10 cellular contexts compared by ENCODE assay signal in the genomic region with DNA sequence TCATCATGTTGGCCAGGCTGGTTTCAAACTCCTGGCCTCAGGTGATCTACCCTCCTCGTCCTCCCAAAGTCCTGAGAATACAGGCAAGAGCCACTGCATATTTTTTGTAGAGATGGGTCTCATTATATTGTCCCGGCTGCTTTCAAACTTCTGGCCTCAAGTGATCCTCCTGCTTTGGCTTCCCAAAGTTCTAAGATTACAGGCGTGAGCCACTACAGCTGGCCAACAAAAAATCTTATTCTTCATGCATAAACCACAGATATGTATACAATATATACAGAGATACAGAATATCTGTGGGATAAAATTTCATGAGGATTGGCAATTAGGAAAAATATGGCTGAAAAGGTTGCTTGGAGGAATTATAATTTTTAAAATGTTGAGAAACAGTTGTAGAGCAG.
"Had no signal": no experiment of that assay in that cellular context is flagged by ENCODE, and none has a peak within 500 bp of the region (broad histone marks: within the 10 kb centered on the region; RNA-seq: fewer than 3 reads in every experiment).

No MANE protein-coding gene starts in this region.

- H3K9me3 Mint-ChIP-seq: HFFc6 had no signal

- H3K4me3 ChIP-seq: GM23248, HAP-1, K562 had no signal

- H3K27ac ChIP-seq: GM23248, HL-60 had no signal

- ATAC-seq: HCT116, HepG2, K562 had no signal

- H3K9me3 ChIP-seq: HAP-1 had no signal

- DNase-seq: GM23248, GOT3, H7, HFFc6, KG1 had no signal

- H3K4me3 Mint-ChIP-seq: HFFc6 had no signal

- FAIRE-seq: HepG2 had no signal

- H3K27ac Mint-ChIP-seq: HFFc6 had no signal
